13 cellular contexts compared by ENCODE assay signal in the genomic region with DNA sequence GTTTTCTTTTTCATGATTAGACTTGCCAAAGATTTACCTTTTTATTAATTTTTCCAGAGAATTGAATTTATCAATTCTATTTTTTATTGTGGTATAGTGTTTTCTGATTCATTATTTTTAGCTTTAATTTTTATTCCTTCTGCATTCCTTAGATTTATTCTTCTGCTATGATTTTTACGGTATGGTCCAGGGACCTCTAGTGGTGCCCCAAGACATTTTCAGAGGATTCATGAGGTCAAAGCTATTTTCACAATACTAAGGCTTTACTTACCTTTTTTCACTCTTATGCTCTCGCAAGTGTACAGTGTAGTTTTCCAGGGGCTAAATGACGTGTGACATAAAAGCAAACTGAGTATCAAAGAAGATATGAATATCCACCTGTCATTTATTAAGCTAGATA. TPM values are rescaled to one million over a fixed set of nuclear protein-coding genes. Genes with fewer than 3 reads are reported as not detected.
DNase-seq lines count a peak whose midpoint lies in the region; ATAC-seq and TF ChIP-seq lines count a peak whose summit lies in the region.
"Had no signal": no experiment of that assay in that cellular context is flagged by ENCODE, and none has a peak within 500 bp of the region (broad histone marks: within the 10 kb centered on the region; RNA-seq: fewer than 3 reads in every experiment).

No MANE protein-coding gene starts in this region.

- H3K4me1 ChIP-seq in RWPE2 (ENCODE audit: insufficient read depth, poor library complexity, severe bottlenecking) (no peaks in the 10 kb centered on the region), esophagus muscularis mucosa (no peaks in the 10 kb centered on the region)

- no peak for TF ChIP-seq POLR2A in esophagus muscularis mucosa (IDR thresholded peaks at IDR 0.05; ENCODE audit: low read depth)

- H3K4me3 ChIP-seq in RWPE2 (ENCODE audit: severe bottlenecking) (no peak overlapping the region), esophagus muscularis mucosa (no peak overlapping the region)
- H3K4me3 ChIP-seq: gastrocnemius medialis, ovary had no signal

- H3K9me3 ChIP-seq in RWPE2 (ENCODE audit: severe bottlenecking), result no peaks in the 10 kb centered on the region
- H3K9me3 ChIP-seq in esophagus muscularis mucosa, result no peaks in the 10 kb centered on the region
- H3K9me3 ChIP-seq: gastrocnemius medialis, ovary had no signal

- H3K36me3 ChIP-seq in RWPE2 (ENCODE audit: low read depth) (no peaks in the 10 kb centered on the region), esophagus muscularis mucosa (no peaks in the 10 kb centered on the region)
- H3K36me3 ChIP-seq: gastrocnemius medialis, ovary had no signal

- DNase-seq in AG09319 (ENCODE audit: extremely low read depth, low read depth) (no peak), GM20000 (ENCODE audit: low spot score) (no peak), RWPE2 (ENCODE audit: low spot score) (no peak), iris pigment epithelial cell (ENCODE audit: low read depth) (peak; percentile 24), esophagus muscularis mucosa (ENCODE audit: extremely low spot score) (no peak)
- DNase-seq: activated CD4-positive, alpha-beta memory T cell treated with anti-CD3 and anti-CD28 coated beads, Interleukin-2, amount 10 ng/mL, durations not matched to agents 7 days and 5 days; EL; gastrocnemius medialis; ovary; stimulated activated naive CD8-positive, alpha-beta T cell treated with anti-CD3 and anti-CD28 coated beads, Interleukin-15, Interleukin-2, amounts not matched to agents 100 U/mL and 50 U/mL, for 24 hours had no signal

- H3K27ac ChIP-seq in RWPE2 (ENCODE audit: poor library complexity, severe bottlenecking) (no peak overlapping the region), esophagus muscularis mucosa (replicated peaks in 1 of 4) (no peak overlapping the region)
- H3K27ac ChIP-seq: gastrocnemius medialis, ovary had no signal

- TF ChIP-seq CTCF in AG09319 (IDR thresholded peaks at IDR 0.05; ENCODE audit: low read depth, low read length) (peak; percentile 38), GM20000 (IDR thresholded peaks at IDR 0.05; ENCODE audit: extremely low read depth, missing control alignments) (peak; percentile 33), RWPE2 (IDR thresholded peaks at IDR 0.05; ENCODE audit: poor library complexity, severe bottlenecking) (peak; percentile 41), esophagus muscularis mucosa (IDR thresholded peaks at IDR 0.05) (peak in 1 of 3 experiments; percentile 10)

- H3K27me3 ChIP-seq in RWPE2 (ENCODE audit: insufficient read depth, poor library complexity, severe bottlenecking), result no peaks in the 10 kb centered on the region
- no peaks in the 10 kb centered on the region for H3K27me3 ChIP-seq in esophagus muscularis mucosa
- H3K27me3 ChIP-seq: gastrocnemius medialis, ovary had no signal

- TF ChIP-seq EP300 in esophagus muscularis mucosa (IDR thresholded peaks at IDR 0.05), result no peak

- ATAC-seq in RWPE2 (ENCODE audit: low read depth) (no peak), HG02763 (IDR thresholded peaks at IDR 0.05; ENCODE audit: unreplicated experiment) (no peak), GM21528 (IDR thresholded peaks at IDR 0.05; ENCODE audit: low FRiP score, unreplicated experiment) (no peak), GM18519 (IDR thresholded peaks at IDR 0.05; ENCODE audit: low FRiP score, unreplicated experiment) (no peak)
- ATAC-seq: gastrocnemius medialis; stimulated activated naive CD8-positive, alpha-beta T cell treated with anti-CD3 and anti-CD28 coated beads, Interleukin-15, Interleukin-2, amounts not matched to agents 100 U/mL and 50 U/mL, for 24 hours had no signal

- 47% methylated on average over 3 of the region's 3 CpGs for WGBS in esophagus muscularis mucosa

- intact Hi-C loops in esophagus muscularis mucosa (cut with DNase I), result no loop called here

RNA-seq across cellular contexts. Expression of a gene that starts 8.0 kb away (rescaled TPM):
- 1 to 10 TPM; 1.7 to 2.7 (median 2.2) TPM for total RNA-seq in esophagus muscularis mucosa
